ENCODE assay signal across 22 cellular contexts in the genomic region with DNA sequence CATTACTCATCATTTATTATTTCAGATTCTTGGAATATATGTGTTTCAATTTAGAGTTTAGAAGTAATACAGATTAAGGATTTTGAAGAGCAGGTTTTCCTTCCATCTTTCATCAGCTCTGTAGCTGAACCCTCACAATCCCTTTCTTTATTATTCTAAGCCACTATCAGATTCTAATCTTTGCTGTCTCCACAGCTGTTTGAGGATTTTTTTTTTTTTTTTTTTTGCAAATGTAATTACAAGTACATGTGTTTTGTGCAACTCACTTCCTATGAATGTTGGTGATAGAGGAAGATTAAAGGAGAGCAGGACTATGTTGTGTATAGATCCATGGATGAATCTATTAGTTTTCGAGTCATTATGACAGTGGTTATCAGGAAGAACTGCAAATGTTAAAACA.
"Had no signal": no experiment of that assay in that cellular context is flagged by ENCODE, and none has a peak within 500 bp of the region (broad histone marks: within the 10 kb centered on the region; RNA-seq: fewer than 3 reads in every experiment).

No MANE protein-coding gene starts in this region.

- ATAC-seq: mucosa of descending colon; naive thymus-derived CD4-positive, alpha-beta T cell; natural killer cell treated with Interleukin-12 subunit alpha and Interleukin-12 subunit beta and Interleukin-15 and Interleukin-18, amount 100 ng/mL, for 72 hours; right lobe of liver; stimulated activated naive B cell treated with anti-CD40 and anti-IgM and Interleukin-4, amounts not matched to agents 10 μg/mL and 1 μg/mL and 100 μg/mL, for 72 hours; stimulated activated naive CD8-positive, alpha-beta T cell treated with anti-CD3 and anti-CD28 coated beads, Interleukin-15, Interleukin-2, amounts not matched to agents 100 U/mL and 50 U/mL, for 24 hours had no signal

- DNase-seq: hypothalamus; immature natural killer cell; islet precursor cell; left ventricle myocardium inferior; mesendoderm; midbrain; mucosa of descending colon; naive thymus-derived CD4-positive, alpha-beta T cell; ovary; right lobe of liver; stimulated activated CD4-positive, alpha-beta T cell treated with anti-CD3 and anti-CD28 coated beads, Interleukin-12 subunit alpha, Interleukin-12 subunit beta, amount 100 ng/mL, for 4 hours; stimulated activated CD4-positive, alpha-beta T cell treated with anti-CD3 and anti-CD28 coated beads, Interleukin-15, amount 100 ng/mL, for 24 hours; stimulated activated CD4-positive, alpha-beta T cell treated with anti-CD3 and anti-CD28 coated beads, Interleukin-2, amount 100 ng/mL, for 24 hours; stimulated activated CD4-positive, alpha-beta T cell treated with anti-CD3 and anti-CD28 coated beads, Interleukin-4, amount 100 ng/mL, for 1 hour; stimulated activated naive B cell treated with anti-CD40 and anti-IgM and Interleukin-4, amounts not matched to agents 10 μg/mL and 1 μg/mL and 100 μg/mL, for 72 hours; stimulated activated naive CD8-positive, alpha-beta T cell treated with anti-CD3 and anti-CD28 coated beads, Interleukin-15, Interleukin-2, amounts not matched to agents 100 U/mL and 50 U/mL, for 24 hours; stomach; testis; thyroid gland; transverse colon; upper lobe of left lung had no signal
